22 cellular contexts compared by ENCODE assay signal in the genomic region with DNA sequence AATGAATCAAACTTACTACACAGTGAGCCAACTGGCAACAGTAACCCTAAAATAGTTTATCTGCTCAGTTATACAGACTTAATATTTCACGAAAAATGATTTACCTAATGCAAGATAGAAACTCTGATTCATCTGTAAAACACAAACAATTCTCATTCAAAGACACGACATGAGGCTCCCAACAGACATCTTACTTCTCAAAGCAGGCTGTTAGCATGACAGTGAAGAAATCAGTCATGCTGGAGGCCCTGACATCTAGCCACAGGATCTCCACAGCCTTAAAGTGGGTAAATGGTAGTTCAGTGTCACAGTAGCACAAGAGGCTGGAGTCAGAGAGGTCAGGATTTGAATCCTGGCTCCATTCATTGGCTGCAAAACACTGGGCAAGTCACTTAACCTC.
"Had no signal": no experiment of that assay in that cellular context is flagged by ENCODE, and none has a peak within 500 bp of the region (broad histone marks: within the 10 kb centered on the region; RNA-seq: fewer than 3 reads in every experiment).

No MANE protein-coding gene starts in this region.

- H3K36me3 Mint-ChIP-seq: naive thymus-derived CD4-positive, alpha-beta T cell had no signal

- H3K27ac ChIP-seq: epithelial cell of prostate, esophagus muscularis mucosa, hepatocyte, parathyroid adenoma, prostate gland, skin epidermis, suprapubic skin, thyroid gland had no signal

- H3K79me2 ChIP-seq: hepatocyte, parathyroid adenoma had no signal

- H3K36me3 ChIP-seq: esophagus muscularis mucosa, prostate gland, suprapubic skin, thyroid gland had no signal

- H3K4me1 Mint-ChIP-seq: naive thymus-derived CD4-positive, alpha-beta T cell had no signal

- H3K9ac ChIP-seq: parathyroid adenoma had no signal

- H3K4me3 Mint-ChIP-seq: naive thymus-derived CD4-positive, alpha-beta T cell; neural crest cell; type B pancreatic cell had no signal

- ATAC-seq: naive thymus-derived CD4-positive, alpha-beta T cell; sciatic nerve had no signal

- H3K27ac Mint-ChIP-seq: naive thymus-derived CD4-positive, alpha-beta T cell; type B pancreatic cell had no signal

- H3K4me2 ChIP-seq: hepatocyte had no signal

- H3K4me1 ChIP-seq: parathyroid adenoma, prostate gland, thyroid gland had no signal

- H3K9me3 Mint-ChIP-seq: neural crest cell, type B pancreatic cell had no signal

- DNase-seq: central memory CD4-positive, alpha-beta T cell; effector memory CD4-positive, alpha-beta T cell; foreskin melanocyte; head of caudate nucleus; kidney glomerular epithelial cell; naive thymus-derived CD4-positive, alpha-beta T cell; nucleus accumbens; retina; stimulated activated CD4-positive, alpha-beta T cell treated with anti-CD3 and anti-CD28 coated beads, Interleukin-2, amount 100 ng/mL, for 24 hours; stimulated activated CD4-positive, alpha-beta T cell treated with anti-CD3 and anti-CD28 coated beads, Interleukin-4, amount 100 ng/mL, for 4 hours; stimulated activated naive CD4-positive, alpha-beta T cell; thyroid gland had no signal

- H2AFZ ChIP-seq: hepatocyte, parathyroid adenoma had no signal

- H3K4me3 ChIP-seq: esophagus muscularis mucosa, hepatocyte, prostate gland, skin epidermis, suprapubic skin, thyroid gland had no signal

- H3K27me3 ChIP-seq: esophagus muscularis mucosa, hepatocyte, suprapubic skin, thyroid gland had no signal

- H3K9me3 ChIP-seq: esophagus muscularis mucosa, prostate gland, suprapubic skin, thyroid gland had no signal

- H3K27me3 Mint-ChIP-seq: type B pancreatic cell had no signal
